24 cellular contexts compared by ENCODE assay signal in genomic region chr1:48831579-48831978, GRCh38. TPM values are rescaled to one million over a fixed set of nuclear protein-coding genes. Genes with fewer than 3 reads are reported as not detected.
DNase-seq lines count a peak whose midpoint lies in the region; ATAC-seq and TF ChIP-seq lines count a peak whose summit lies in the region.
"Had no signal": no experiment of that assay in that cellular context is flagged by ENCODE, and none has a peak within 500 bp of the region (broad histone marks: within the 10 kb centered on the region; RNA-seq: fewer than 3 reads in every experiment).

No MANE protein-coding gene starts in this region.

- H3K9me3 ChIP-seq in CD8-positive, alpha-beta T cell (ENCODE audit: low read length): no peaks in the 10 kb centered on the region
- H3K9me3 ChIP-seq: BLaER1, Caco-2, MG63, SJSA1 had no signal

- H3K27ac Mint-ChIP-seq in CD8-positive, alpha-beta T cell: no peak overlapping the region
- H3K27ac Mint-ChIP-seq: CD4-positive, alpha-beta T cell had no signal

- no peak for ATAC-seq in CD8-positive, alpha-beta T cell
- no peak for ATAC-seq in HG03565 (IDR thresholded peaks at IDR 0.05; ENCODE audit: unreplicated experiment)
- ATAC-seq in GM19328 (IDR thresholded peaks at IDR 0.05; ENCODE audit: unreplicated experiment): no peak
- ATAC-seq: Right ventricle myocardium inferior had no signal

- no peaks in the 10 kb centered on the region for H3K36me3 Mint-ChIP-seq in CD8-positive, alpha-beta T cell

- POLR2A ChIA-PET in CD8-positive, alpha-beta T cell (lab: Charles Lee): no interaction called here

- no peak overlapping the region for H3K27ac ChIP-seq in CD8-positive, alpha-beta T cell (ENCODE audit: low read depth, low read length)
- H3K27ac ChIP-seq: BLaER1, SJSA1 had no signal

- no peaks in the 10 kb centered on the region for H3K4me1 Mint-ChIP-seq in CD8-positive, alpha-beta T cell (ENCODE audit: low read depth)

- no peak overlapping the region for H3K4me3 ChIP-seq in CD8-positive, alpha-beta T cell (ENCODE audit: low read depth, low read length)
- H3K4me3 ChIP-seq: BLaER1, MG63, SJSA1 had no signal

- H3K27me3 Mint-ChIP-seq in CD8-positive, alpha-beta T cell (ENCODE audit: low read depth): peaks cover 12% of the 10 kb centered on the region

- H3K27me3 ChIP-seq in CD8-positive, alpha-beta T cell (ENCODE audit: insufficient read depth, low read length): no peaks in the 10 kb centered on the region
- H3K27me3 ChIP-seq: BLaER1, MG63, SJSA1 had no signal

- no peaks in the 10 kb centered on the region for H3K36me3 ChIP-seq in CD8-positive, alpha-beta T cell (ENCODE audit: insufficient read depth, low read length)
- H3K36me3 ChIP-seq: BLaER1, MG63, SJSA1 had no signal

- DNase-seq in NCI-H2029 treated with DMSO at 0.1 percent for 48 hours (lab: John Stamatoyannopoulos, UW): peak; percentile 30
- DNase-seq in NCI-H2107 treated with DMSO at 0.1 percent for 48 hours (lab: John Stamatoyannopoulos, UW; ENCODE audit: unreplicated experiment): peak; percentile 50
- DNase-seq in dedifferentiated amniotic fluid mesenchymal stem cell (ENCODE audit: extremely low spot score): peak; percentile 25
- DNase-seq in left kidney (ENCODE audit: low read depth, low spot score): peak; percentile 24
- no peak for DNase-seq in CD8-positive, alpha-beta T cell
- DNase-seq: Caco-2; CD4-positive, alpha-beta T cell; DMS 273 treated with DMSO at 0.1 percent for 48 hours; GOT3; HCEC 1CT; Kasumi-1; MG63; NCI-H1092; NCI-H1436 treated with DMSO at 0.1 percent for 48 hours; NCI-H1930; NCI-H226; NCI-H510A treated with DMSO at 0.1 percent for 48 hours; NCI-H774; OCI-M1 had no signal

- intact Hi-C loops in CD8-positive, alpha-beta T cell (cut with DNase I, micrococcal nuclease): no loop called here

- H3K4me1 ChIP-seq in CD8-positive, alpha-beta T cell (ENCODE audit: insufficient read depth, low read length): no peaks in the 10 kb centered on the region
- H3K4me1 ChIP-seq: SJSA1 had no signal

- no peak overlapping the region for H3K4me3 Mint-ChIP-seq in CD8-positive, alpha-beta T cell
- H3K4me3 Mint-ChIP-seq: CD4-positive, alpha-beta T cell had no signal

- no peak for TF ChIP-seq CTCF in CD8-positive, alpha-beta T cell (IDR thresholded peaks at IDR 0.05)

- H3K9me3 Mint-ChIP-seq in CD8-positive, alpha-beta T cell: no peaks in the 10 kb centered on the region
- H3K9me3 Mint-ChIP-seq: CD4-positive, alpha-beta T cell had no signal

- CTCF ChIA-PET in CD8-positive, alpha-beta T cell (lab: Charles Lee): no interaction called here

RNA-seq across cellular contexts. Expression of gene BEND5, which starts 54.9 kb away (rescaled TPM):
- total RNA-seq in CD8-positive, alpha-beta T cell: 10 to 100 TPM in 1 of 2 experiments, 1 to 10 TPM in 1; 9.4 to 13.1 TPM
- total RNA-seq: SJSA1 had no signal

Comparison
In these comparisons a context has a peak if more than half of its experiments do, and no peak if none do; other contexts are left out.
1. DNase-seq: peak in NCI-H2029 treated with DMSO at 0.1 percent for 48 hours (single experiment), NCI-H2107 treated with DMSO at 0.1 percent for 48 hours (single experiment), dedifferentiated amniotic fluid mesenchymal stem cell (single experiment) and left kidney (single experiment); none in CD8-positive, alpha-beta T cell (0 of 7).